22 cellular contexts compared by ENCODE assay signal in genomic region chr2:74646201-74646600, GRCh38. TPM values are rescaled to one million over a fixed set of nuclear protein-coding genes. Genes with fewer than 3 reads are reported as not detected.
A peak's percentile ranks its signal among the peaks of the same experiment; 100 is the strongest.
DNase-seq lines count a peak whose midpoint lies in the region; ATAC-seq and TF ChIP-seq lines count a peak whose summit lies in the region.
"Had no signal": no experiment of that assay in that cellular context is flagged by ENCODE, and none has a peak within 500 bp of the region (broad histone marks: within the 10 kb centered on the region; RNA-seq: fewer than 3 reads in every experiment).

No MANE protein-coding gene starts in this region.

- no peaks in the 10 kb centered on the region for H4K20me1 ChIP-seq in HCT116 (ENCODE audit: insufficient read depth)
- H4K20me1 ChIP-seq in OCI-LY7 (ENCODE audit: insufficient read depth, low read length) = no peaks in the 10 kb centered on the region
- H4K20me1 ChIP-seq: BLaER1 treated with 17β-estradiol and CSF1 and Interleukin-3, amounts not matched to agents 10 nM and 100 nM had no signal

- H3K4me1 ChIP-seq in HCT116 (ENCODE audit: control insufficient read depth in 1 of 2, insufficient read depth in 2 of 2, low read length in 2 of 2) = peaks cover 6 to 19% of the 10 kb centered on the region in 2 experiments
- no peaks in the 10 kb centered on the region for H3K4me1 ChIP-seq in lower lobe of right lung
- H3K4me1 ChIP-seq in mucosa of descending colon (ENCODE audit: low read depth) = no peaks in the 10 kb centered on the region
- no peaks in the 10 kb centered on the region for H3K4me1 ChIP-seq in OCI-LY7 (ENCODE audit: insufficient read depth, low read length, poor library complexity, severe bottlenecking)
- H3K4me1 ChIP-seq: SJCRH30 had no signal

- DNase-seq in DMS 273 (lab: John Stamatoyannopoulos, UW; ENCODE audit: unreplicated experiment) (peak; percentile 7), DMS 273 treated with DMSO at 0.1 percent for 48 hours (lab: John Stamatoyannopoulos, UW) (no peak), HCT116 (ENCODE audit: low read depth, low spot score) (no peak), WERI-Rb-1 (no peak), lower lobe of right lung (no peak), mucosa of descending colon (no peak), OCI-LY7 (ENCODE audit: low spot score) (no peak)
- DNase-seq: CD8-positive, alpha-beta memory T cell; GF-D8; HFFc6; KG1; NCI-H1436; NCI-H2081; NCI-H2227 treated with DMSO at 0.1 percent for 48 hours; NK-92 treated with Interleukin-12 subunit alpha and Interleukin-12 subunit beta, amount 100 ng/mL, for 24 hours; SJCRH30; SW 1271 had no signal

- TF ChIP-seq CTCF in HCT116 (IDR thresholded peaks at IDR 0.05 in 2 of 3, conservative IDR thresholded peaks at IDR 0.05 in 1 of 3; ENCODE audit: borderline replicate concordance in 1 of 3, insufficient read depth in 1 of 3, low read depth in 2 of 3, low read length in 2 of 3) (no peak), WERI-Rb-1 (IDR thresholded peaks at IDR 0.05; ENCODE audit: low read depth, low read length) (peak; percentile 10; the same call in 1 of the 2 replicates), lower lobe of right lung (IDR thresholded peaks at IDR 0.05) (no peak), mucosa of descending colon (IDR thresholded peaks at IDR 0.05) (no peak), OCI-LY7 (conservative IDR thresholded peaks at IDR 0.05; ENCODE audit: low read length) (no peak)

- ATAC-seq in HCT116 = no peak
- peak; percentile 74 to 84 for ATAC-seq in lower lobe of right lung
- ATAC-seq in HG02852 (IDR thresholded peaks at IDR 0.05; ENCODE audit: unreplicated experiment) = no peak
- ATAC-seq in mucosa of descending colon = no peak

- no peaks in the 10 kb centered on the region for H3K9me3 ChIP-seq in HCT116 (ENCODE audit: control insufficient read depth in 1 of 2, insufficient read depth in 1 of 2, low read depth in 1 of 2, low read length in 2 of 2)
- no peaks in the 10 kb centered on the region for H3K9me3 ChIP-seq in WERI-Rb-1 (ENCODE audit: severe bottlenecking)
- no peaks in the 10 kb centered on the region for H3K9me3 ChIP-seq in lower lobe of right lung
- no peaks in the 10 kb centered on the region for H3K9me3 ChIP-seq in mucosa of descending colon
- no peaks in the 10 kb centered on the region for H3K9me3 ChIP-seq in OCI-LY7 (ENCODE audit: low read length)
- H3K9me3 ChIP-seq: SJCRH30 had no signal

- RAD21 ChIA-PET in HCT116 (lab: Charles Lee; ENCODE audit: low non-redundant PET in 1 of 2, low total read pairs in 2 of 2, uncharacterized antibody in 2 of 2, unreplicated experiment in 2 of 2) = interaction anchor here in 1 of 2 experiments (0.7 kb wide), 1 partner anchor 75 kb away, joined by 3 read pairs; no protein-coding TSS in a partner anchor

- H3K9me2 ChIP-seq in HCT116 (ENCODE audit: insufficient read depth) = no peaks in the 10 kb centered on the region
- H3K9me2 ChIP-seq in OCI-LY7 (ENCODE audit: insufficient read depth, low read length) = no peaks in the 10 kb centered on the region

- no peak overlapping the region for H3K27ac ChIP-seq in HCT116 (ENCODE audit: low read depth, low read length)
- H3K27ac ChIP-seq in WERI-Rb-1 = no peak overlapping the region
- H3K27ac ChIP-seq in lower lobe of right lung = no peak overlapping the region
- H3K27ac ChIP-seq in OCI-LY7 (ENCODE audit: low read depth, low read length, poor library complexity, severe bottlenecking) = no peak overlapping the region
- H3K27ac ChIP-seq: 22Rv1; BLaER1 treated with 17β-estradiol and CSF1 and Interleukin-3, amounts not matched to agents 10 nM and 100 nM; RWPE1; SJCRH30 had no signal

- TF ChIP-seq POLR2A in HCT116 (IDR thresholded peaks at IDR 0.05; ENCODE audit: borderline replicate concordance, extremely low read depth, insufficient read depth, insufficient read length) = no peak

- BruUV-seq in HCT116 (replicated peaks; lab: Mats Ljungman, UMichigan) (no TSS peak), OCI-LY7 (replicated peaks; lab: Mats Ljungman, UMichigan) (no TSS peak)

- POLR2A ChIA-PET in HCT116 (lab: Charles Lee) (no interaction called here), OCI-LY7 (lab: Charles Lee) (interaction anchor here (0.9 to 1.2 kb wide), 2 partner anchors 20 to 28 kb away, joined by 3 read pairs; no protein-coding TSS in a partner anchor)

- peaks cover 17% of the 10 kb centered on the region for H3K79me2 ChIP-seq in HCT116 (ENCODE audit: insufficient read depth, low read length)
- no peaks in the 10 kb centered on the region for H3K79me2 ChIP-seq in OCI-LY7 (ENCODE audit: insufficient read depth, low read depth, low read length)

- H3K36me3 ChIP-seq in HCT116 (ENCODE audit: control insufficient read depth in 1 of 2, insufficient read depth in 2 of 2, low read length in 2 of 2) (no peaks in the 10 kb centered on the region), WERI-Rb-1 (no peaks in the 10 kb centered on the region), lower lobe of right lung (no peaks in the 10 kb centered on the region), mucosa of descending colon (ENCODE audit: low read depth) (no peaks in the 10 kb centered on the region), OCI-LY7 (ENCODE audit: insufficient read depth, low read length) (no peaks in the 10 kb centered on the region)
- H3K36me3 ChIP-seq: BLaER1 treated with 17β-estradiol and CSF1 and Interleukin-3, amounts not matched to agents 10 nM and 100 nM; SJCRH30 had no signal

- H3K4me3 ChIP-seq in HCT116 (replicated peaks in 1 of 2; ENCODE audit: low read depth in 1 of 2, low read length in 2 of 2) (no peak overlapping the region), WERI-Rb-1 (ENCODE audit: low read depth, low read length) (no peak overlapping the region), lower lobe of right lung (no peak overlapping the region), mucosa of descending colon (no peak overlapping the region), OCI-LY7 (ENCODE audit: low read depth, low read length, poor library complexity, severe bottlenecking) (no peak overlapping the region)
- H3K4me3 ChIP-seq: BLaER1 treated with 17β-estradiol and CSF1 and Interleukin-3, amounts not matched to agents 10 nM and 100 nM; SJCRH30 had no signal

- H3K4me2 ChIP-seq in HCT116 (ENCODE audit: low read length) (peak overlapping the region; percentile 77; the same call in 1 of the 2 replicates), OCI-LY7 (ENCODE audit: low read length) (no peak overlapping the region)
- H3K4me2 ChIP-seq: BLaER1 treated with 17β-estradiol and CSF1 and Interleukin-3, amounts not matched to agents 10 nM and 100 nM had no signal

- intact Hi-C loops in HCT116 (cut with micrococcal nuclease) = no loop called here
- intact Hi-C loops in lower lobe of right lung (cut with DNase I) = no loop called here
- intact Hi-C loops in mucosa of descending colon (cut with DNase I, micrococcal nuclease) = no loop called here
- intact Hi-C loops in OCI-LY7 (cut with micrococcal nuclease; ENCODE audit: unreplicated experiment) = no loop called here

- 0 out of 2 replicates have a peak, but pooled peaks have one; percentile 18 for TF ChIP-seq RAD21 in HCT116 (IDR thresholded peaks at IDR 0.05; ENCODE audit: low read depth)

- H2AFZ ChIP-seq in HCT116 (ENCODE audit: low read depth, low read length, poor library complexity, severe bottlenecking) (no peak overlapping the region), OCI-LY7 (ENCODE audit: low read length) (no peak overlapping the region)

- H3K27me3 ChIP-seq in HCT116 (ENCODE audit: insufficient read depth, low read length) (no peaks in the 10 kb centered on the region), WERI-Rb-1 (ENCODE audit: insufficient read depth, low read depth, severe bottlenecking) (no peaks in the 10 kb centered on the region), lower lobe of right lung (ENCODE audit: low read depth) (peaks cover 22% of the 10 kb centered on the region)
- H3K27me3 ChIP-seq: BLaER1 treated with 17β-estradiol and CSF1 and Interleukin-3, amounts not matched to agents 10 nM and 100 nM; SJCRH30 had no signal

- no peak overlapping the region for H3K9ac ChIP-seq in HCT116 (ENCODE audit: low read length)
- H3K9ac ChIP-seq: BLaER1 treated with 17β-estradiol and CSF1 and Interleukin-3, amounts not matched to agents 10 nM and 100 nM had no signal

- CTCF ChIA-PET in HCT116 (lab: Charles Lee) (no interaction called here), OCI-LY7 (lab: Charles Lee; ENCODE audit: unreplicated experiment) (no interaction called here)

TF ChIP-seq in HCT116, 20 proteins besides CTCF, POLR2A, EP300 and RAD21 (continues in another document):
- TF ChIP-seq ZNF274 (IDR thresholded peaks at IDR 0.05; ENCODE audit: low read depth, low read length) = no peak
- no peak for TF ChIP-seq SP1 (IDR thresholded peaks at IDR 0.05; ENCODE audit: low read depth)
- TF ChIP-seq MAX (IDR thresholded peaks at IDR 0.05) = no peak
- no peak for TF ChIP-seq EZH2phosphoT487 (IDR thresholded peaks at IDR 0.05; ENCODE audit: borderline replicate concordance)
- TF ChIP-seq, protein P1, sequence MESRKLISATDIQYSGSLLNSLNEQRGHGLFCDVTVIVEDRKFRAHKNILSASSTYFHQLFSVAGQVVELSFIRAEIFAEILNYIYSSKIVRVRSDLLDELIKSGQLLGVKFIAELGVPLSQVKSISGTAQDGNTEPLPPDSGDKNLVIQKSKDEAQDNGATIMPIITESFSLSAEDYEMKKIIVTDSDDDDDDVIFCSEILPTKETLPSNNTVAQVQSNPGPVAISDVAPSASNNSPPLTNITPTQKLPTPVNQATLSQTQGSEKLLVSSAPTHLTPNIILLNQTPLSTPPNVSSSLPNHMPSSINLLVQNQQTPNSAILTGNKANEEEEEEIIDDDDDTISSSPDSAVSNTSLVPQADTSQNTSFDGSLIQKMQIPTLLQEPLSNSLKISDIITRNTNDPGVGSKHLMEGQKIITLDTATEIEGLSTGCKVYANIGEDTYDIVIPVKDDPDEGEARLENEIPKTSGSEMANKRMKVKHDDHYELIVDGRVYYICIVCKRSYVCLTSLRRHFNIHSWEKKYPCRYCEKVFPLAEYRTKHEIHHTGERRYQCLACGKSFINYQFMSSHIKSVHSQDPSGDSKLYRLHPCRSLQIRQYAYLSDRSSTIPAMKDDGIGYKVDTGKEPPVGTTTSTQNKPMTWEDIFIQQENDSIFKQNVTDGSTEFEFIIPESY (IDR thresholded peaks at IDR 0.05; ENCODE audit: extremely low read depth, insufficient replicate concordance, low read length) = no peak
- TF ChIP-seq CEBPB (IDR thresholded peaks at IDR 0.05; ENCODE audit: low read depth) = no peak
- TF ChIP-seq SRF (IDR thresholded peaks at IDR 0.05; ENCODE audit: low read depth) = no peak

RNA-seq across cellular contexts. Expression of gene M1AP, which starts 1.9 kb away (rescaled TPM):
- total RNA-seq in HCT116 (2021; ENCODE audit: unreplicated experiment) (28.2 TPM), lower lobe of right lung (1.8 TPM), mucosa of descending colon (under 1 TPM; 0.19 to 0.43 (median 0.31) TPM), OCI-LY7 (2022) (not detected in 2 replicates)
- polyA plus RNA-seq in HCT116 (2012) = 19.6 and 24.7 TPM in 2 replicates
- total RNA-seq in OCI-LY7 (2014; rRNA removed; shearing (Covaris generic)) = not detected in 2 replicates
- total RNA-seq: CD8-positive, alpha-beta memory T cell; Daoy; SJCRH30 had no signal

RNA-seq across cellular contexts. Expression of gene SEMA4F, which starts 7.8 kb away (rescaled TPM):
- total RNA-seq in HCT116 (2021; ENCODE audit: unreplicated experiment) = 12.3 TPM
- polyA plus RNA-seq in HCT116 (2012) = 6.6 and 8.2 TPM in 2 replicates
- total RNA-seq in lower lobe of right lung = 12.0 TPM
- total RNA-seq in mucosa of descending colon = 1 to 10 TPM; 3.9 to 5.7 (median 4.4) TPM
- 2.3 and 3.4 TPM in 2 replicates for total RNA-seq in OCI-LY7 (2014; rRNA removed; shearing (Covaris generic))
- 3.3 and 4.3 TPM in 2 replicates for total RNA-seq in OCI-LY7 (2022)

Comparison
In these comparisons a context has a peak if more than half of its experiments do, and no peak if none do; other contexts are left out.
1. ATAC-seq: peak in lower lobe of right lung (2 of 2); none in HCT116 (single experiment), HG02852 (single experiment) and mucosa of descending colon (single experiment).
2. RNA of gene M1AP, which starts 1.9 kb away (total RNA-seq): 28.2 TPM in HCT116 (single experiment); 1.8 TPM in lower lobe of right lung (single experiment), 0.19 to 0.43 TPM in mucosa of descending colon and not detected in OCI-LY7; every median in the first group is over 10 times any median in the second.